17 cellular contexts compared by ENCODE assay signal in the genomic region with DNA sequence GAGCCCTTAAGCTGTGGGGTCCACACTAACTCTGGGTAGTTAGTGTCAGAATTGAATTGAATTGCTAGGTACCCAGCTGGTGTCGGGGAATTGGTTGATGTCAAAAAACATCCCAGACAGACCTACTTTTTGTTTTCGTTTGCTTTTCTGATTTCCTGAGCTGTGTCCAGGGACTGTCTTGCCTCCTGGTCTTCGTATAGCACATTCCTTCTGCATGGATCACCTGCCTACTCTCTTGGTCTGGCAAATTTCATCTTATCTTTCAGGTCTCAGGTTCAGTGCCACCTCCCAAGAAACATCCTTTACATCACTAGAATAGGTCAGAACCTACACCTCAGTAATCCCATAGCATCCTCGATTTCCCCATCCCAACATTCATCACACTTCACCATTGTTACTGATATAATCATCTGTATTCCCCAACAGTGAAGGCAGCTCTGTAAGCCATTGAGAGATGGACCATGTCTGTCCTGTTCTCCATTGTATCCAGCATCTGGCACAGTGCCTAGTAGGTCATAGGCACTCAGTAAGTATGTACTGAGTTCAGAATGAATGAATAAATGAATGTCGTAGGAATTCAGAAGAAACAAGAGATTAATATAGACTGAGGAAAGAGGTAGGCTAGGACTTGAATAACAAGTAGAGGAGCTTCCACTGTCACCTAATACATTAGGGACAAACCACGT.
DNase-seq lines count a peak whose midpoint lies in the region; ATAC-seq and TF ChIP-seq lines count a peak whose summit lies in the region.
"Had no signal": no experiment of that assay in that cellular context is flagged by ENCODE, and none has a peak within 500 bp of the region (broad histone marks: within the 10 kb centered on the region; RNA-seq: fewer than 3 reads in every experiment).

No MANE protein-coding gene starts in this region.

- no peaks in the 10 kb centered on the region for H3K23me2 ChIP-seq in H9 (ENCODE audit: insufficient read length, low read depth, low read length, poor library complexity, severe bottlenecking)

- no peaks in the 10 kb centered on the region for H3K4me1 ChIP-seq in RWPE2 (ENCODE audit: insufficient read depth, poor library complexity, severe bottlenecking)
- H3K4me1 ChIP-seq in sigmoid colon, result no peaks in the 10 kb centered on the region
- no peaks in the 10 kb centered on the region for H3K4me1 ChIP-seq in H9 (ENCODE audit: insufficient read depth, low read length)
- no peaks in the 10 kb centered on the region for H3K4me1 ChIP-seq in mucosa of descending colon (ENCODE audit: low read depth)

- no peak for DNase-seq in RWPE2 (ENCODE audit: low spot score)
- DNase-seq in dermis microvascular lymphatic vessel endothelial cell (ENCODE audit: low read depth in 2 of 2), result peak; percentile 24 to 58
- peak; percentile 2 for DNase-seq in kidney glomerular epithelial cell (lab: John Stamatoyannopoulos, UW)
- DNase-seq in sigmoid colon, result peak; percentile 7
- DNase-seq in H9, result no peak
- no peak for DNase-seq in HUDEP-2 (lab: John Stamatoyannopoulos, UW; ENCODE audit: unreplicated experiment in 76 of 76)
- no peak for DNase-seq in mucosa of descending colon
- DNase-seq: BE2C; CD4-positive, alpha-beta memory T cell; Karpas-422; MM.1S; NCI-H1105; NCI-H187; NCI-H446 treated with DMSO at 0.1 percent for 48 hours; NCI-H748 treated with DMSO at 0.1 percent for 48 hours; PC-9 had no signal

- H4K20me1 ChIP-seq in H9 (ENCODE audit: control insufficient read depth, insufficient read depth, insufficient read length), result no peaks in the 10 kb centered on the region

- no peak for TF ChIP-seq POLR2A in sigmoid colon (IDR thresholded peaks at IDR 0.05)

- TF ChIP-seq CTCF in RWPE2 (IDR thresholded peaks at IDR 0.05; ENCODE audit: poor library complexity, severe bottlenecking) (no peak), sigmoid colon (IDR thresholded peaks at IDR 0.05) (no peak), H9 (conservative IDR thresholded peaks at IDR 0.05) (no peak), mucosa of descending colon (IDR thresholded peaks at IDR 0.05) (no peak)

- peak; percentile 60 for ATAC-seq in RWPE2 (ENCODE audit: low read depth)
- ATAC-seq in mucosa of descending colon, result no peak
- ATAC-seq: HepG2 had no signal

- H3K27ac ChIP-seq in RWPE2 (ENCODE audit: poor library complexity, severe bottlenecking) (no peak overlapping the region), sigmoid colon (no peak overlapping the region), H9 (ENCODE audit: insufficient read length, low read depth, low read length) (no peak overlapping the region)
- H3K27ac ChIP-seq: PC-9 had no signal

- H2BK5ac ChIP-seq in H9 (ENCODE audit: insufficient read length, low read length), result no peak overlapping the region

- no peak overlapping the region for H4K8ac ChIP-seq in H9 (replicated peaks; ENCODE audit: insufficient read length, low read depth, low read length)

- no peak overlapping the region for H3K23ac ChIP-seq in H9 (ENCODE audit: insufficient read length, low read depth, low read length)

- no peaks in the 10 kb centered on the region for H3K4me1 Mint-ChIP-seq in H9
- H3K4me1 Mint-ChIP-seq: CD4-positive, alpha-beta memory T cell had no signal

- H3K4me3 Mint-ChIP-seq in H9, result no peak overlapping the region
- H3K4me3 Mint-ChIP-seq: CD4-positive, alpha-beta memory T cell had no signal

- H3K9me3 ChIP-seq in RWPE2 (ENCODE audit: severe bottlenecking) (no peaks in the 10 kb centered on the region), sigmoid colon (no peaks in the 10 kb centered on the region), H9 (ENCODE audit: control insufficient read depth, low read depth, low read length) (no peaks in the 10 kb centered on the region), mucosa of descending colon (no peaks in the 10 kb centered on the region)
- H3K9me3 ChIP-seq: BE2C had no signal

- H3K4me3 ChIP-seq in RWPE2 (ENCODE audit: severe bottlenecking), result no peak overlapping the region
- H3K4me3 ChIP-seq in sigmoid colon, result no peak overlapping the region
- no peak overlapping the region for H3K4me3 ChIP-seq in mucosa of descending colon
- H3K4me3 ChIP-seq: PC-9 had no signal

- no peaks in the 10 kb centered on the region for H3K9me3 Mint-ChIP-seq in H9
- H3K9me3 Mint-ChIP-seq: CD4-positive, alpha-beta memory T cell had no signal

- no peak overlapping the region for H2BK15ac ChIP-seq in H9 (ENCODE audit: low read depth, low read length)

- 79 to 82% methylated on average over 6 of the region's 6 CpGs for WGBS in sigmoid colon, 2 donors
- WGBS in H9 (ENCODE audit: extremely low coverage, insufficient read length, low lambda C conversion rate), result 100% methylated on average over 1 of the region's 6 CpGs

- TF ChIP-seq EP300 in sigmoid colon (IDR thresholded peaks at IDR 0.05), result no peak

- no peak overlapping the region for H2BK120ac ChIP-seq in H9 (ENCODE audit: low read depth, low read length, poor library complexity, severe bottlenecking)

- H3K36me3 Mint-ChIP-seq in H9 (ENCODE audit: insufficient read depth in 1 of 3, low read depth in 3 of 3), result no peaks in the 10 kb centered on the region
- H3K36me3 Mint-ChIP-seq: CD4-positive, alpha-beta memory T cell had no signal

- H3K14ac ChIP-seq in H9 (ENCODE audit: insufficient read depth, low read length), result no peak overlapping the region

- no peak overlapping the region for H3K18ac ChIP-seq in H9 (ENCODE audit: insufficient read length, low read depth, low read length)

- peaks cover 5% of the 10 kb centered on the region for H3K27me3 ChIP-seq in RWPE2 (ENCODE audit: insufficient read depth, poor library complexity, severe bottlenecking)
- no peaks in the 10 kb centered on the region for H3K27me3 ChIP-seq in sigmoid colon
- H3K27me3 ChIP-seq in H9 (ENCODE audit: insufficient read depth, low read length), result no peaks in the 10 kb centered on the region
- H3K27me3 ChIP-seq: BE2C had no signal

- no peak overlapping the region for H4K91ac ChIP-seq in H9 (ENCODE audit: insufficient read length, low read depth, low read length)

- H3K56ac ChIP-seq in H9 (ENCODE audit: insufficient read length, low read depth, low read length), result no peak overlapping the region

- intact Hi-C loops in sigmoid colon (cut with DNase I) (no loop called here), mucosa of descending colon (cut with DNase I, micrococcal nuclease) (loop anchor here (10.0 kb wide), 1 partner anchor 135 kb away; no protein-coding TSS in a partner anchor)

- no peak overlapping the region for H3K9ac ChIP-seq in H9 (ENCODE audit: extremely low read depth, insufficient read length, low read length)

- H2AFZ ChIP-seq in H9 (ENCODE audit: low read length), result no peak overlapping the region
- H2AFZ ChIP-seq: PC-9 had no signal

- no peak overlapping the region for H4K5ac ChIP-seq in H9 (ENCODE audit: insufficient read length, low read depth, low read length)

- no peak overlapping the region for H3K4ac ChIP-seq in H9 (ENCODE audit: low read depth, low read length)

- H3K4me2 ChIP-seq in H9 (ENCODE audit: insufficient read depth, insufficient read length, low read length), result no peak overlapping the region
- H3K4me2 ChIP-seq: PC-9 had no signal

- no peak overlapping the region for H2AK5ac ChIP-seq in H9 (ENCODE audit: insufficient read length, low read length)

- H3K27me3 Mint-ChIP-seq in H9 (ENCODE audit: low read depth), result peaks cover 6% of the 10 kb centered on the region

- H3K79me2 ChIP-seq in H9 (ENCODE audit: insufficient read depth, low read length), result no peaks in the 10 kb centered on the region

- no peak overlapping the region for H2BK12ac ChIP-seq in H9 (ENCODE audit: insufficient read length, low read depth, low read length)

- H2BK20ac ChIP-seq in H9 (ENCODE audit: low read depth, low read length, poor library complexity, severe bottlenecking), result no peak overlapping the region

- no peaks in the 10 kb centered on the region for H3K79me1 ChIP-seq in H9 (ENCODE audit: insufficient read depth, low read depth, low read length, poor library complexity, severe bottlenecking)

- no peaks in the 10 kb centered on the region; the same call in 1 of the 2 replicates for H3K36me3 ChIP-seq in RWPE2 (ENCODE audit: low read depth)
- no peaks in the 10 kb centered on the region for H3K36me3 ChIP-seq in sigmoid colon
- no peaks in the 10 kb centered on the region for H3K36me3 ChIP-seq in mucosa of descending colon (ENCODE audit: low read depth)
- H3K36me3 ChIP-seq: BE2C had no signal

- no peak overlapping the region for H3T11ph ChIP-seq in H9 (ENCODE audit: low read length)

- H3K27ac Mint-ChIP-seq in H9, result no peak overlapping the region
- H3K27ac Mint-ChIP-seq: CD4-positive, alpha-beta memory T cell had no signal

Comparison
In these comparisons a context has a peak if more than half of its experiments do, and no peak if none do; other contexts are left out.
1. DNase-seq: peak in dermis microvascular lymphatic vessel endothelial cell (2 of 2), kidney glomerular epithelial cell (single experiment) and sigmoid colon (single experiment); none in RWPE2 (single experiment), H9 (single experiment), HUDEP-2 (0 of 76) and mucosa of descending colon (0 of 3).